10 cellular contexts compared by ENCODE assay signal in genomic region chr3:71225951-71226564, GRCh38.
DNase-seq lines count a peak whose midpoint lies in the region; ATAC-seq and TF ChIP-seq lines count a peak whose summit lies in the region.
"Had no signal": no experiment of that assay in that cellular context is flagged by ENCODE, and none has a peak within 500 bp of the region (broad histone marks: within the 10 kb centered on the region; RNA-seq: fewer than 3 reads in every experiment).

No MANE protein-coding gene starts in this region.

- WGBS in endodermal cell (ENCODE audit: insufficient coverage in 1 of 2, insufficient read length in 1 of 2), 2 experiments: 93 to 100% methylated on average over 3 to 4 of the region's 4 CpGs

- H3K36me3 Mint-ChIP-seq in activated naive CD4-positive, alpha-beta T cell treated with anti-CD3 and anti-CD28 coated beads, Interleukin-2, amount 50 U/mL, for 24 hours: peaks cover 16% of the 10 kb centered on the region
- H3K36me3 Mint-ChIP-seq in nephron progenitor cell (ENCODE audit: low read depth): peaks cover 25% of the 10 kb centered on the region
- H3K36me3 Mint-ChIP-seq in endodermal cell (ENCODE audit: low read depth): peaks cover 9% of the 10 kb centered on the region

- no peaks in the 10 kb centered on the region for H3K27me3 Mint-ChIP-seq in activated naive CD4-positive, alpha-beta T cell treated with anti-CD3 and anti-CD28 coated beads, Interleukin-2, amount 50 U/mL, for 24 hours
- H3K27me3 Mint-ChIP-seq in nephron progenitor cell (ENCODE audit: low read depth, poor library complexity) (peaks cover 3% of the 10 kb centered on the region), endodermal cell (ENCODE audit: insufficient read depth) (no peaks in the 10 kb centered on the region)

- no peaks in the 10 kb centered on the region for H3K9me3 Mint-ChIP-seq in activated naive CD4-positive, alpha-beta T cell treated with anti-CD3 and anti-CD28 coated beads, Interleukin-2, amount 50 U/mL, for 24 hours
- peaks cover 15% of the 10 kb centered on the region for H3K9me3 Mint-ChIP-seq in nephron progenitor cell
- no peaks in the 10 kb centered on the region for H3K9me3 Mint-ChIP-seq in endodermal cell

- H3K36me3 ChIP-seq in endodermal cell (ENCODE audit: control insufficient read depth, insufficient read depth, low read length): no peaks in the 10 kb centered on the region
- no peaks in the 10 kb centered on the region for H3K36me3 ChIP-seq in BE2C

- H3K9ac ChIP-seq in endodermal cell (ENCODE audit: extremely low read depth, low read length, poor library complexity, severe bottlenecking): no peak overlapping the region

- no peak overlapping the region for H3K27ac ChIP-seq in endodermal cell (ENCODE audit: low read depth, low read length)

- no peaks in the 10 kb centered on the region for H3K27me3 ChIP-seq in endodermal cell (ENCODE audit: control insufficient read depth, insufficient read depth, low read length, poor library complexity, severe bottlenecking)
- H3K27me3 ChIP-seq in BE2C: no peaks in the 10 kb centered on the region

- TF ChIP-seq CTCF in GM12865 (IDR thresholded peaks at IDR 0.05; ENCODE audit: insufficient read depth, low read depth, low read length, missing control alignments) (no peak), nephron progenitor cell (IDR thresholded peaks at IDR 0.05) (no peak), endodermal cell (conservative IDR thresholded peaks at IDR 0.05) (no peak), BE2C (IDR thresholded peaks at IDR 0.05; ENCODE audit: low read depth, low read length) (no peak)

- ATAC-seq in HG02678 (IDR thresholded peaks at IDR 0.05; ENCODE audit: unreplicated experiment): peak; percentile 3

- DNase-seq in GM12865 (ENCODE audit: low read depth) (peak; percentile 5), nephron progenitor cell (no peak), endodermal cell (no peak), GM19238 (ENCODE audit: insufficient read length, low spot score) (no peak), BE2C (no peak), DMS53 treated with DMSO at 0.1 percent for 48 hours (lab: John Stamatoyannopoulos, UW; ENCODE audit: unreplicated experiment) (no peak)
- DNase-seq: NCI-H2227 treated with DMSO at 0.1 percent for 48 hours, posterior cingulate gyrus had no signal

- H3K4me3 Mint-ChIP-seq in activated naive CD4-positive, alpha-beta T cell treated with anti-CD3 and anti-CD28 coated beads, Interleukin-2, amount 50 U/mL, for 24 hours: peak overlapping the region; percentile 75
- no peak overlapping the region for H3K4me3 Mint-ChIP-seq in nephron progenitor cell
- H3K4me3 Mint-ChIP-seq in endodermal cell: no peak overlapping the region

- peak overlapping the region; percentile 34; the same call in 1 of the 2 replicates for H3K4me3 ChIP-seq in GM12865 (ENCODE audit: low read depth, low read length)
- no peak overlapping the region for H3K4me3 ChIP-seq in endodermal cell (ENCODE audit: low read length)
- no peak overlapping the region for H3K4me3 ChIP-seq in BE2C (ENCODE audit: low read depth, low read length)

- peaks cover 83% of the 10 kb centered on the region for H3K4me1 Mint-ChIP-seq in activated naive CD4-positive, alpha-beta T cell treated with anti-CD3 and anti-CD28 coated beads, Interleukin-2, amount 50 U/mL, for 24 hours
- H3K4me1 Mint-ChIP-seq in nephron progenitor cell (peaks cover 67% of the 10 kb centered on the region), endodermal cell (peaks cover 34% of the 10 kb centered on the region)

- peaks cover 3% of the 10 kb centered on the region for H3K4me1 ChIP-seq in endodermal cell (ENCODE audit: control insufficient read depth, insufficient read depth, low read length)
- no peaks in the 10 kb centered on the region for H3K4me1 ChIP-seq in BE2C

- H3K9me3 ChIP-seq in endodermal cell (ENCODE audit: control insufficient read depth, low read length): no peaks in the 10 kb centered on the region
- H3K9me3 ChIP-seq in BE2C: no peaks in the 10 kb centered on the region

- peak overlapping the region; percentile 94 for H3K27ac Mint-ChIP-seq in activated naive CD4-positive, alpha-beta T cell treated with anti-CD3 and anti-CD28 coated beads, Interleukin-2, amount 50 U/mL, for 24 hours
- peak overlapping the region; percentile 90 for H3K27ac Mint-ChIP-seq in nephron progenitor cell
- H3K27ac Mint-ChIP-seq in endodermal cell: no peak overlapping the region
